ENCODE assay signal across 23 cellular contexts in the genomic region with DNA sequence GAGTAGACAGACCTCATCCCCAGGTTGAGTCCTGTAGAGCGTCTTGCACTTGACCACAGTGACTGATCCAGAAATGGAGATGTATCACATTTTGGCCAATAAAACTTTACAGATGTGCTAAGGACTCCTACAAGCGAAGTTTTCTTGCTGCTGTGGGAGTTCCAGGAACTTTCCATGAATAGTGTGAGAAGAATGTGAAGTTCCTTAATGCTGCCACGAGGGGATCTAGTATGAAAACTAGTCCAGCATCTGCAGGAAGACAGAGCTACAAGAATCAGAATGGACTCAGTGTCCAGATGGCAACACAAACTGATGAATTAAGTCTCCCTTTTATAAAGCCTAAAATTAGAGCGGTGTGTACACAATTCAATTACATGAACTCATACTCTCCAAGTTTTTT. TPM values are rescaled to one million over a fixed set of nuclear protein-coding genes. Genes with fewer than 3 reads are reported as not detected.
A peak's percentile ranks its signal among the peaks of the same experiment; 100 is the strongest.
DNase-seq lines count a peak whose midpoint lies in the region; ATAC-seq, FAIRE-seq and TF ChIP-seq lines count a peak whose summit lies in the region.
"Had no signal": no experiment of that assay in that cellular context is flagged by ENCODE, and none has a peak within 500 bp of the region (broad histone marks: within the 10 kb centered on the region; RNA-seq: fewer than 3 reads in every experiment).

No MANE protein-coding gene starts in this region.

- no peak overlapping the region for H4K91ac ChIP-seq in mesenchymal stem cell (ENCODE audit: low read length)

- H3K36me3 Mint-ChIP-seq in T-cell, result no peaks in the 10 kb centered on the region
- H3K36me3 Mint-ChIP-seq: CD4-positive, alpha-beta memory T cell; immature natural killer cell had no signal

- H3K4me2 ChIP-seq in K562 (ENCODE audit: insufficient read depth, low read length) (no peak overlapping the region), mesenchymal stem cell (ENCODE audit: low read length, poor library complexity, severe bottlenecking) (no peak overlapping the region)

- TF ChIP-seq RAD21 in K562 (CRISPR knock-in tag; conservative IDR thresholded peaks at IDR 0.05 in 1 of 2, IDR thresholded peaks at IDR 0.05 in 1 of 2), result no peak

- no peak overlapping the region for H2AK5ac ChIP-seq in mesenchymal stem cell (ENCODE audit: low read length, severe bottlenecking)

- H3K9me1 ChIP-seq in K562 (ENCODE audit: control insufficient read depth, insufficient read depth, low read length), result no peaks in the 10 kb centered on the region

- WGBS in K562 (ENCODE audit: insufficient coverage, low coverage, missing lambda C conversion rate), result 0% methylated on average over 4 of the region's 4 CpGs
- WGBS in mesenchymal stem cell, result 73% methylated on average over 3 of the region's 4 CpGs
- 76 to 80% methylated on average over 4 of the region's 4 CpGs for WGBS in upper lobe of left lung, 2 donors

- TF ChIP-seq EP300 in K562 (IDR thresholded peaks at IDR 0.05; ENCODE audit: low read length) (no peak), upper lobe of left lung (IDR thresholded peaks at IDR 0.05) (no peak)

- TF ChIP-seq CTCF in K562 (IDR thresholded peaks at IDR 0.05 in 2 of 3, conservative IDR thresholded peaks at IDR 0.05 in 1 of 3; ENCODE audit: insufficient read depth in 2 of 3, low read depth in 1 of 3, low read length in 3 of 3), result no peak
- TF ChIP-seq CTCF in upper lobe of left lung (IDR thresholded peaks at IDR 0.05), result no peak

- CTCF ChIA-PET in K562 (lab: Yijun Ruan, JAX; ENCODE audit: low intra/inter-chr PET ratio) (no interaction called here), T-cell (lab: Charles Lee) (interaction anchor here (1.1 to 1.3 kb wide), 2 partner anchors 15 to 21 kb away, joined by 3 to 4 read pairs; no protein-coding TSS in a partner anchor)

- in situ Hi-C loops in K562 (cut with MboI), result no loop called here

- H3K18ac ChIP-seq in mesenchymal stem cell (ENCODE audit: low read depth in 1 of 2, low read length in 2 of 2), result no peak overlapping the region

- TF ChIP-seq POLR2A in K562 (conservative IDR thresholded peaks at IDR 0.05), result no peak
- TF ChIP-seq POLR2A in upper lobe of left lung (IDR thresholded peaks at IDR 0.05), result no peak

- H2BK12ac ChIP-seq in mesenchymal stem cell (ENCODE audit: low read length in 2 of 2), result no peak overlapping the region

- DNase-seq in EH (ENCODE audit: low read depth) (peak; percentile 32), LHCN-M2 (ENCODE audit: low read depth) (peak; percentile 10), K562 (ENCODE audit: extremely low read depth in 1 of 4, low spot score in 3 of 4) (peak in 2 of 4 experiments; percentile 21 to 26), mesenchymal stem cell (peak; percentile 32), T-cell (no peak), upper lobe of left lung (no peak)
- DNase-seq: activated naive CD4-positive, alpha-beta T cell treated with Interleukin-2 at 50 U/mL for 16 hours; CD4-positive, alpha-beta memory T cell; dermis blood vessel endothelial cell; EL; head of caudate nucleus; immature natural killer cell; lower lobe of right lung; naive B cell; NCI-H1092; NCI-H2107; NCI-H526; psoas muscle; spleen had no signal

- H3K27me3 ChIP-seq in K562 (ENCODE audit: control insufficient read depth in 2 of 2, insufficient read depth in 2 of 2, low read length in 2 of 2) (0 out of 5 replicates have a peak, but pooled peaks cover 0 to 4% of the 10 kb centered on the region in 2 experiments), mesenchymal stem cell (ENCODE audit: control insufficient read depth in 1 of 2, insufficient read depth in 1 of 2, low read length in 2 of 2) (no peaks in the 10 kb centered on the region), upper lobe of left lung (no peaks in the 10 kb centered on the region)
- H3K27me3 ChIP-seq: ascending aorta had no signal

- BruUV-seq in K562 (replicated peaks; lab: Mats Ljungman, UMichigan), result no TSS peak

- H2BK15ac ChIP-seq in mesenchymal stem cell (ENCODE audit: low read depth, poor library complexity, severe bottlenecking), result no peak overlapping the region

- H3K79me2 ChIP-seq in K562 (ENCODE audit: control insufficient read depth, insufficient read depth, low read length), result no peaks in the 10 kb centered on the region

- H2AFZ ChIP-seq in K562 (ENCODE audit: low read depth, low read length), result no peak overlapping the region
- H2AFZ ChIP-seq in mesenchymal stem cell (ENCODE audit: low read depth, low read length), result no peak overlapping the region

- no peak overlapping the region for H3K4ac ChIP-seq in mesenchymal stem cell (ENCODE audit: low read depth in 1 of 2, low read length in 2 of 2)

- H3K9me3 ChIP-seq in K562 (replicated peaks; ENCODE audit: control insufficient read depth, insufficient read depth, low read depth, low read length) (no peaks in the 10 kb centered on the region), mesenchymal stem cell (ENCODE audit: control insufficient read depth, low read length) (no peaks in the 10 kb centered on the region), upper lobe of left lung (no peaks in the 10 kb centered on the region)
- H3K9me3 ChIP-seq: ascending aorta, lower lobe of right lung, psoas muscle, spleen had no signal

- POLR2A ChIA-PET in K562 (lab: Yijun Ruan, JAX) (interaction anchor here (0.7 kb wide), 1 partner anchor 1504 kb away, joined by 3 read pairs; no protein-coding TSS in a partner anchor), T-cell (lab: Charles Lee) (no interaction called here)

- H3K79me1 ChIP-seq in mesenchymal stem cell (replicated peaks; ENCODE audit: low read length, poor library complexity, severe bottlenecking), result no peaks in the 10 kb centered on the region

- H3K36me3 ChIP-seq in K562 (ENCODE audit: control insufficient read depth, insufficient read depth, low read length) (no peaks in the 10 kb centered on the region), mesenchymal stem cell (ENCODE audit: control insufficient read depth in 1 of 2, insufficient read depth in 2 of 2, low read depth in 1 of 2, low read length in 2 of 2) (no peaks in the 10 kb centered on the region), upper lobe of left lung (no peaks in the 10 kb centered on the region)
- H3K36me3 ChIP-seq: ascending aorta, lower lobe of right lung, spleen had no signal

- no peak for FAIRE-seq in K562 (lab: Jason Lieb, UNC)
- FAIRE-seq: HepG2, RCC 7860 had no signal

- peaks cover 44 to 45% of the 10 kb centered on the region in 2 donors for H3K27me3 Mint-ChIP-seq in T-cell

- H3K27ac ChIP-seq in K562 (ENCODE audit: extremely low read depth, low read depth, low read length) (no peak overlapping the region), mesenchymal stem cell (ENCODE audit: low read length, poor library complexity, severe bottlenecking) (no peak overlapping the region), upper lobe of left lung (no peak overlapping the region)
- H3K27ac ChIP-seq: ascending aorta, lower lobe of right lung, psoas muscle, spleen had no signal

- no peak overlapping the region for H2BK120ac ChIP-seq in mesenchymal stem cell (ENCODE audit: low read depth, low read length)

- no peak overlapping the region for H4K8ac ChIP-seq in mesenchymal stem cell (ENCODE audit: low read length)

- no peak overlapping the region for H3K23ac ChIP-seq in mesenchymal stem cell (ENCODE audit: low read length in 2 of 2)

- H3K14ac ChIP-seq in mesenchymal stem cell (ENCODE audit: low read length in 2 of 2), result no peak overlapping the region

- H3K9ac ChIP-seq in K562 (ENCODE audit: insufficient read depth in 1 of 2, low read depth in 2 of 2, low read length in 2 of 2) (no peak overlapping the region), mesenchymal stem cell (ENCODE audit: low read length) (no peak overlapping the region)

- H3K9me3 Mint-ChIP-seq in T-cell, result no peaks in the 10 kb centered on the region
- H3K9me3 Mint-ChIP-seq: CD4-positive, alpha-beta memory T cell; immature natural killer cell; naive B cell had no signal

- peak; percentile 67 for ATAC-seq in K562
- no peak for ATAC-seq in HG02884 (IDR thresholded peaks at IDR 0.05; ENCODE audit: unreplicated experiment)
- ATAC-seq in T-cell (replicated peaks in 1 of 4), result no peak
- ATAC-seq in upper lobe of left lung (ENCODE audit: low FRiP score in 2 of 2), result no peak
- ATAC-seq: HepG2, lower lobe of right lung, psoas muscle had no signal

- H3K4me3 ChIP-seq in K562 (no peak overlapping the region), mesenchymal stem cell (ENCODE audit: insufficient read depth in 1 of 2, low read depth in 1 of 2, low read length in 2 of 2) (no peak overlapping the region), upper lobe of left lung (no peak overlapping the region)
- H3K4me3 ChIP-seq: ascending aorta, lower lobe of right lung, psoas muscle, spleen had no signal

- H3K4me1 ChIP-seq in K562 (replicated peaks in 1 of 2; ENCODE audit: control insufficient read depth in 2 of 2, insufficient read depth in 2 of 2, low read length in 2 of 2) (no peaks in the 10 kb centered on the region), mesenchymal stem cell (ENCODE audit: control insufficient read depth, insufficient read depth, low read depth, low read length) (no peaks in the 10 kb centered on the region), upper lobe of left lung (no peaks in the 10 kb centered on the region)
- H3K4me1 ChIP-seq: ascending aorta, lower lobe of right lung, psoas muscle, spleen had no signal

- no peak overlapping the region for H3K27ac Mint-ChIP-seq in T-cell
- H3K27ac Mint-ChIP-seq: CD4-positive, alpha-beta memory T cell; immature natural killer cell; naive B cell had no signal

- H2BK5ac ChIP-seq in mesenchymal stem cell (ENCODE audit: low read depth, low read length, poor library complexity, severe bottlenecking), result no peak overlapping the region

- intact Hi-C loops in K562 (cut with micrococcal nuclease), result no loop called here

- H3K4me3 Mint-ChIP-seq in T-cell, result no peak overlapping the region
- H3K4me3 Mint-ChIP-seq: CD4-positive, alpha-beta memory T cell; immature natural killer cell; naive B cell had no signal

- H3K4me1 Mint-ChIP-seq in T-cell, result no peaks in the 10 kb centered on the region
- H3K4me1 Mint-ChIP-seq: CD4-positive, alpha-beta memory T cell; immature natural killer cell; naive B cell had no signal

- H4K20me1 ChIP-seq in K562 (replicated peaks; ENCODE audit: control insufficient read depth, insufficient read depth, low read length), result no peaks in the 10 kb centered on the region

RNA-seq across cellular contexts. Expression of a gene that starts 14.8 kb away (rescaled TPM):
- total RNA-seq in LHCN-M2 (2014; rRNA removed) (43.9 and 71.4 TPM in 2 replicates), K562 (2014; rRNA removed) (116 and 204 TPM in 2 replicates), K562 (2014; rRNA removed; fragmentation: Illumina TruSeq; extraction: Trizol) (164 and 185 TPM in 2 replicates), K562 (2015; rRNA removed; fragmentation: Illumina TruSeq; extraction: Trizol) (165 and 180 TPM in 2 replicates), K562 (2021) (79.6 and 81.5 TPM in 2 replicates), T-cell (10 to 100 TPM; 31.0 to 57.9 (median 51.5) TPM), upper lobe of left lung (10 to 100 TPM; 17.1 to 32.1 (median 22.9) TPM)
- polyA plus RNA-seq in LHCN-M2 (2012), result 31.4 TPM
- total RNA-seq in K562 (2011; cell fraction: chromatin; rRNA removed; ENCODE audit: low replicate concordance), result 42.0 and 104 TPM in 2 replicates
- total RNA-seq in K562 (2011; cell fraction: nucleolus; rRNA removed), result 33.5 and 39.6 TPM in 2 replicates
- 75.8 and 152 TPM in 2 replicates for total RNA-seq in K562 (2011; cell fraction: nucleoplasm; rRNA removed)
- polyA plus RNA-seq in K562 (2011; rRNA removed) (81.6 and 131 TPM in 2 replicates), K562 (2014; fragmentation: Illumina TruSeq; extraction: Trizol) (167 and 196 TPM in 2 replicates), K562 (2014; fragmentation: Nextera tagmentation; extraction: Ambion mirVana) (100 to 1,000 TPM; 192 to 243 TPM), K562 (2014; rRNA removed) (288 and 340 TPM in 2 replicates)
- polyA plus RNA-seq in K562 (2011; cell fraction: cytosol; rRNA removed), result 80.4 and 165 TPM in 2 replicates
- polyA plus RNA-seq in K562 (2011; cell fraction: nucleus; rRNA removed), result 54.8 and 56.2 TPM in 2 replicates
- polyA plus RNA-seq in K562 (2012), result 123 and 124 TPM in 2 replicates
- 120 and 164 TPM in 2 replicates for polyA minus RNA-seq in K562 (2011; rRNA and poly(A)+ RNA removed)
- polyA minus RNA-seq in K562 (2011; cell fraction: cytosol; rRNA and poly(A)+ RNA removed), result 15.2 and 19.8 TPM in 2 replicates
- 39.4 and 59.6 TPM in 2 replicates for polyA minus RNA-seq in K562 (2011; cell fraction: nucleus; rRNA and poly(A)+ RNA removed)
- polyA plus RNA-seq in mesenchymal stem cell (2013, experiment 1 of 2), result 41.2 TPM
- polyA plus RNA-seq in mesenchymal stem cell (2013, experiment 2 of 2), result 43.4 TPM

RNA-seq across cellular contexts. Expression of a gene that starts 55.4 kb away (rescaled TPM):
- total RNA-seq in LHCN-M2 (2014; rRNA removed) (1.5 and 3.6 TPM in 2 replicates), K562 (2014; rRNA removed) (not detected in 2 replicates), K562 (2014; rRNA removed; fragmentation: Illumina TruSeq; extraction: Trizol) (0.33 and 0.38 TPM in 2 replicates), K562 (2015; rRNA removed; fragmentation: Illumina TruSeq; extraction: Trizol) (not detected in 2 replicates), K562 (2021) (not detected in 2 replicates), T-cell (under 1 TPM in 4 of 5 donors, not detected in 1; 0.29 to 0.88 (median 0.52) TPM), upper lobe of left lung (not detected)
- 0.69 TPM for polyA plus RNA-seq in LHCN-M2 (2012)
- total RNA-seq in K562 (2011; cell fraction: chromatin; rRNA removed; ENCODE audit: low replicate concordance), result 0.46 TPM in 1 of 2 replicates, not detected in the other
- not detected in 2 replicates for total RNA-seq in K562 (2011; cell fraction: nucleolus; rRNA removed)
- total RNA-seq in K562 (2011; cell fraction: nucleoplasm; rRNA removed), result 0.37 TPM in 1 of 2 replicates, not detected in the other
- polyA plus RNA-seq in K562 (2011; rRNA removed) (not detected in 2 replicates), K562 (2014; fragmentation: Illumina TruSeq; extraction: Trizol) (not detected in 2 replicates), K562 (2014; fragmentation: Nextera tagmentation; extraction: Ambion mirVana) (not detected), K562 (2014; rRNA removed) (not detected in 2 replicates)
- not detected in 2 replicates for polyA plus RNA-seq in K562 (2011; cell fraction: cytosol; rRNA removed)
- not detected in 2 replicates for polyA plus RNA-seq in K562 (2011; cell fraction: nucleus; rRNA removed)
- polyA plus RNA-seq in K562 (2012), result 0.18 and 0.51 TPM in 2 replicates
- polyA minus RNA-seq in K562 (2011; rRNA and poly(A)+ RNA removed), result not detected in 2 replicates
- not detected in 2 replicates for polyA minus RNA-seq in K562 (2011; cell fraction: cytosol; rRNA and poly(A)+ RNA removed)
- not detected in 2 replicates for polyA minus RNA-seq in K562 (2011; cell fraction: nucleus; rRNA and poly(A)+ RNA removed)
- polyA plus RNA-seq in mesenchymal stem cell (2013, experiment 1 of 2), result not detected
- not detected for polyA plus RNA-seq in mesenchymal stem cell (2013, experiment 2 of 2)
- total RNA-seq: ascending aorta; CD4-positive, alpha-beta memory T cell; dermis blood vessel endothelial cell; HepG2; lower lobe of right lung had no signal
- polyA plus RNA-seq: CD4-positive, alpha-beta memory T cell; HepG2; immature natural killer cell had no signal

Comparison
In these comparisons a context has a peak if more than half of its experiments do, and no peak if none do; other contexts are left out.
1. DNase-seq: peak in EH (single experiment), LHCN-M2 (single experiment) and mesenchymal stem cell (single experiment); none in T-cell (0 of 34) and upper lobe of left lung (0 of 2).